Comparison of ENCODE assay signal across 19 cellular contexts in genomic region chr7:50475340-50475739, GRCh38. TPM values are rescaled to one million over a fixed set of nuclear protein-coding genes. Genes with fewer than 3 reads are reported as not detected.
DNase-seq lines count a peak whose midpoint lies in the region; ATAC-seq and TF ChIP-seq lines count a peak whose summit lies in the region.
"Had no signal": no experiment of that assay in that cellular context is flagged by ENCODE, and none has a peak within 500 bp of the region (broad histone marks: within the 10 kb centered on the region; RNA-seq: fewer than 3 reads in every experiment).

No MANE protein-coding gene starts in this region.

- H3K79me2 ChIP-seq in mesendoderm (ENCODE audit: control insufficient read depth, insufficient read depth, low read length): no peaks in the 10 kb centered on the region

- no peak overlapping the region for H3K4me2 ChIP-seq in mesendoderm (ENCODE audit: low read length)
- H3K4me2 ChIP-seq: A549 had no signal

- no peak overlapping the region for H3K9ac ChIP-seq in mesendoderm (ENCODE audit: low read length)

- H3K36me3 ChIP-seq in mesendoderm (ENCODE audit: control insufficient read depth, insufficient read depth, low read length): no peaks in the 10 kb centered on the region
- H3K36me3 ChIP-seq: esophagus squamous epithelium, pancreas, stomach, uterus had no signal

- no peak overlapping the region for H4K8ac ChIP-seq in mesendoderm (ENCODE audit: low read depth, low read length)

- H2BK15ac ChIP-seq in mesendoderm (replicated peaks; ENCODE audit: low read depth): no peak overlapping the region

- H3K18ac ChIP-seq in mesendoderm (ENCODE audit: low read length): no peak overlapping the region

- no peak overlapping the region for H3K4me3 ChIP-seq in mesendoderm (ENCODE audit: low read length)
- H3K4me3 ChIP-seq: A549, esophagus squamous epithelium, pancreas, stomach, uterus had no signal

- H3K4me1 ChIP-seq in mesendoderm (ENCODE audit: control insufficient read depth, low read depth, low read length): peaks cover 7% of the 10 kb centered on the region
- H3K4me1 ChIP-seq: A549, uterus had no signal

- H4K5ac ChIP-seq in mesendoderm (ENCODE audit: low read length): no peak overlapping the region

- no peak overlapping the region for H2BK120ac ChIP-seq in mesendoderm (ENCODE audit: low read depth, low read length)

- no peak overlapping the region for H3K56ac ChIP-seq in mesendoderm (ENCODE audit: low read length)

- peak overlapping the region; percentile 59 for H2BK5ac ChIP-seq in mesendoderm (ENCODE audit: low read length)

- no peaks in the 10 kb centered on the region for H3K27me3 ChIP-seq in mesendoderm (ENCODE audit: insufficient read depth, low read length, poor library complexity)
- H3K27me3 ChIP-seq: esophagus squamous epithelium, pancreas, stomach, uterus had no signal

- in situ Hi-C loops in GM13976 (cut with MboI; ENCODE audit: low sequenced_read_pairs, unreplicated experiment): no loop called here

- ATAC-seq in GM21447 (IDR thresholded peaks at IDR 0.05; ENCODE audit: unreplicated experiment): peak; percentile 73
- ATAC-seq in HG03442 (IDR thresholded peaks at IDR 0.05; ENCODE audit: unreplicated experiment): peak; percentile 57
- ATAC-seq: A549; CD8-positive, alpha-beta T cell; left colon; T-helper 17 cell had no signal

- DNase-seq in NCI-H748 (lab: John Stamatoyannopoulos, UW; ENCODE audit: unreplicated experiment) (peak; percentile 80), NCI-H748 treated with DMSO at 0.1 percent for 48 hours (lab: John Stamatoyannopoulos, UW) (no peak), mesendoderm (peak; percentile 58), GM13976 (ENCODE audit: low spot score) (no peak), RPMI8226 (no peak)
- no peak for DNase-seq in stimulated activated naive CD4-positive, alpha-beta T cell treated with Interleukin-2 at 50 U/mL for 16 hours (lab: John Stamatoyannopoulos, UW)
- DNase-seq: CD8-positive, alpha-beta T cell; esophagus squamous epithelium; KG1; left colon; NCI-H1436 treated with DMSO at 0.1 percent for 48 hours; NCI-H524 treated with DMSO at 0.1 percent for 48 hours; pancreas; stomach; T-helper 17 cell; uterus had no signal

- H2AK5ac ChIP-seq in mesendoderm (ENCODE audit: low read length): no peak overlapping the region

- H3K79me1 ChIP-seq in mesendoderm (ENCODE audit: low read length): no peaks in the 10 kb centered on the region

- no CpG with 5 or more reads among the region's 4 CpGs for WGBS in mesendoderm (ENCODE audit: extremely low coverage, insufficient coverage, low lambda C conversion rate)

- H3K23ac ChIP-seq in mesendoderm (ENCODE audit: low read length): no peak overlapping the region

- no peak for TF ChIP-seq CTCF in GM13976 (IDR thresholded peaks at IDR 0.05; ENCODE audit: borderline replicate concordance, control extremely low read depth, extremely low read depth, insufficient read depth, missing control alignments)

- no peak overlapping the region for H3K4ac ChIP-seq in mesendoderm (ENCODE audit: low read depth, low read length)

- no peak overlapping the region for H3K27ac ChIP-seq in mesendoderm (ENCODE audit: low read depth, low read length)
- H3K27ac ChIP-seq: A549, esophagus squamous epithelium, pancreas, uterus had no signal

RNA-seq across cellular contexts. Expression of gene FIGNL1, which starts 25.2 kb away (rescaled TPM):
- polyA plus RNA-seq in mesendoderm (2013, experiment 1 of 2): 11.8 TPM
- 12.3 TPM for polyA plus RNA-seq in mesendoderm (2013, experiment 2 of 2)

Comparison
In these comparisons a context has a peak if more than half of its experiments do, and no peak if none do; other contexts are left out.
1. DNase-seq: peak in NCI-H748 (single experiment) and mesendoderm (single experiment); none in NCI-H748 treated with DMSO at 0.1 percent for 48 hours (single experiment), GM13976 (single experiment), stimulated activated naive CD4-positive, alpha-beta T cell treated with Interleukin-2 at 50 U/mL for 16 hours (single experiment) and RPMI8226 (single experiment).